ENCODE assay signal across 8 cellular contexts in the genomic region with DNA sequence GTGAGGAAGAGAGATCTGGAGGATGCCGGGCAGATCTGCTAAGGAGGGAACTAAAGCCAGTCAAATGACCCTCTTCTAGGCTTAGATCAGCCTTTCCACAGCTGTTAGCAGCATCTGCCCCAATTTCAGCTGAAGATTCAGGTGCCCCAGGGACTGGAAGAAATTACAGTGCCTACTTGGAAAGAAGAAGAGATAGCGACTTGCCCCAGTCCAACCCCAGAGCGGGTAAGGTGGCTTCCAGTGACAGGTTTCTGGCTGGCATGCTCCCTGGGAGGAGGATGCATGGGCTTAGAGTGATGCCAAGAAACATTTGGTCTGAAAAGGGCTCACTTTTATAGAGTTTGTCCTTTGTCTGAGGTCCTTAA. TPM values are rescaled to one million over a fixed set of nuclear protein-coding genes. Genes with fewer than 3 reads are reported as not detected.
A peak's percentile ranks its signal among the peaks of the same experiment; 100 is the strongest.
DNase-seq lines count a peak whose midpoint lies in the region; ATAC-seq and TF ChIP-seq lines count a peak whose summit lies in the region.

No MANE protein-coding gene starts in this region.

- peak overlapping the region; percentile 94 for H3K4me3 ChIP-seq in AG09309 (ENCODE audit: control insufficient read depth, low read depth, low read length)
- H3K4me3 ChIP-seq in HUES48 (ENCODE audit: low read depth, low read length): peak overlapping the region; percentile 65
- peak overlapping the region; percentile 71 for H3K4me3 ChIP-seq in brain microvascular endothelial cell (ENCODE audit: low read depth, low read length)
- peak overlapping the region; percentile 38 for H3K4me3 ChIP-seq in mucosa of descending colon

- H3K36me3 ChIP-seq in HUES48 (ENCODE audit: control insufficient read depth, insufficient read depth, low read length) (0 out of 2 replicates have a peak, but pooled peaks cover 4% of the 10 kb centered on the region), brain microvascular endothelial cell (replicated peaks) (no peaks in the 10 kb centered on the region), mucosa of descending colon (ENCODE audit: low read depth) (no peaks in the 10 kb centered on the region)

- peak overlapping the region; percentile 26 for H3K9ac ChIP-seq in HUES48 (ENCODE audit: low read depth, low read length)

- no peaks in the 10 kb centered on the region for H3K27me3 ChIP-seq in HUES48 (ENCODE audit: control insufficient read depth, insufficient read depth, low read length)
- no peaks in the 10 kb centered on the region for H3K27me3 ChIP-seq in brain microvascular endothelial cell (replicated peaks)

- intact Hi-C loops in mucosa of descending colon (cut with DNase I, micrococcal nuclease): no loop called here

- ATAC-seq in mucosa of descending colon (no peak), GM21360 (IDR thresholded peaks at IDR 0.05; ENCODE audit: unreplicated experiment) (no peak)

- H3K27ac ChIP-seq in HUES48 (ENCODE audit: low read depth, low read length) (no peak overlapping the region), brain microvascular endothelial cell (peak overlapping the region; percentile 83)

- H3K9me3 ChIP-seq in HUES48 (ENCODE audit: control insufficient read depth, insufficient read depth, low read length) (no peaks in the 10 kb centered on the region), mucosa of descending colon (no peaks in the 10 kb centered on the region)

- TF ChIP-seq CTCF in AG09309 (IDR thresholded peaks at IDR 0.05; ENCODE audit: control insufficient read depth, insufficient read depth, low read depth, low read length, missing control alignments): no peak
- no peak for TF ChIP-seq CTCF in brain microvascular endothelial cell (IDR thresholded peaks at IDR 0.05; ENCODE audit: low read depth, low read length, missing control alignments)
- TF ChIP-seq CTCF in mucosa of descending colon (IDR thresholded peaks at IDR 0.05): no peak

- in situ Hi-C loops in brain microvascular endothelial cell (cut with HindIII; ENCODE audit: low pct_ligation_motif_present, low sequenced_read_pairs): no loop called here

- DNase-seq in AG09309 (ENCODE audit: low read depth) (no peak), brain microvascular endothelial cell (no peak), mucosa of descending colon (no peak), AG20443 (ENCODE audit: low spot score) (no peak), NCI-H446 treated with DMSO at 0.1 percent for 48 hours (lab: John Stamatoyannopoulos, UW) (no peak), NCI-H2081 treated with DMSO at 0.1 percent for 48 hours (lab: John Stamatoyannopoulos, UW) (no peak)

- H3K4me1 ChIP-seq in HUES48 (ENCODE audit: control insufficient read depth, insufficient read depth, low read length) (peaks cover 26% of the 10 kb centered on the region), mucosa of descending colon (ENCODE audit: low read depth) (peaks cover 9% of the 10 kb centered on the region)

RNA-seq across cellular contexts. Expression of gene TJAP1, which starts 0.6 kb away (rescaled TPM):
- total RNA-seq in mucosa of descending colon: 10 to 100 TPM; 20.8 to 33.8 (median 26.3) TPM

RNA-seq across cellular contexts. Expression of gene DLK2, which starts 22.6 kb away (rescaled TPM):
- under 1 TPM in 1 of 3 donors, not detected in 2; 0.47 TPM for total RNA-seq in mucosa of descending colon

RNA-seq across cellular contexts. Expression of gene LRRC73, which starts 32.2 kb away (rescaled TPM):
- total RNA-seq in mucosa of descending colon: 1 to 10 TPM in 1 of 3 donors, under 1 TPM in 2; 0.23 to 1.2 (median 0.46) TPM

RNA-seq across cellular contexts. Expression of gene YIPF3, which starts 38.7 kb away (rescaled TPM):
- 100 to 1,000 TPM in 2 of 3 donors, 10 to 100 TPM in 1; 88.4 to 131 (median 105) TPM for total RNA-seq in mucosa of descending colon

RNA-seq across cellular contexts. Expression of gene POLR1C, which starts 38.9 kb away (rescaled TPM):
- 10 to 100 TPM; 27.5 to 29.8 (median 27.9) TPM for total RNA-seq in mucosa of descending colon

Comparison
In these comparisons a context has a peak if more than half of its experiments do, and no peak if none do; other contexts are left out.
1. H3K4me3 ChIP-seq: peak in every context shown above with its lines; median percentile 94 in AG09309; 71 in brain microvascular endothelial cell; 65 in HUES48; 38 in mucosa of descending colon.